Comparison of ENCODE assay signal across 14 cellular contexts in the genomic region with DNA sequence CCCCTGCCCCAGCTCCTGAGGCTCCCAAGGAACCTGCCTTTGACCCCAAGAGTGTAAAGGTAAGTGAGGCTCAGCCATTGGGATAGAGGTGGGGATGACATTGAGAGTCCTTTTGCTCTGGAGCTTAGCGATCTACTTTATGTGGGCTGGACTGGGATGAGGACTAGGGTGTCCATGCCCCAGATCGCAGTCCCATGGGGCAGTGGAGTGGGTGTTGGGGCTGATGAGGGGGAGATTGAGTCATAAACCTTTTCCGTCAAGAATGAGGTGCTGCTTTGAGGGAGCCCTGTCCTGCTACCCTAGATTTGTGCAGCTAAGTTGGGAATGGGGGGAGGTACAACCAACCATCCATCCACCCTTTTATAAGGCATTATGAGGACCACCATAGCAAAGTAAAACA. TPM values are rescaled to one million over a fixed set of nuclear protein-coding genes. Genes with fewer than 3 reads are reported as not detected.
"Had no signal": no experiment of that assay in that cellular context is flagged by ENCODE, and none has a peak within 500 bp of the region (broad histone marks: within the 10 kb centered on the region; RNA-seq: fewer than 3 reads in every experiment).

No MANE protein-coding gene starts in this region.

- H3K27me3 ChIP-seq: body of pancreas, esophagus squamous epithelium had no signal

- H3K4me3 ChIP-seq: body of pancreas, esophagus squamous epithelium, thoracic aorta had no signal

- H3K27ac ChIP-seq: body of pancreas, esophagus squamous epithelium, thoracic aorta had no signal

- H3K9me3 ChIP-seq: body of pancreas, esophagus squamous epithelium, thoracic aorta had no signal

- ATAC-seq: activated CD4-positive, alpha-beta T cell treated with anti-CD3 and anti-CD28 coated beads for 36 hours; body of pancreas had no signal

- H3K36me3 ChIP-seq: esophagus squamous epithelium, thoracic aorta had no signal

- DNase-seq: activated CD4-positive, alpha-beta memory T cell treated with anti-CD3 and anti-CD28 coated beads, Interleukin-2, amount 10 ng/mL, durations not matched to agents 7 days and 5 days; activated CD4-positive, alpha-beta T cell treated with anti-CD3 and anti-CD28 coated beads for 36 hours; activated CD8-positive, alpha-beta memory T cell treated with anti-CD3 and anti-CD28 coated beads, Interleukin-2, amount 50 U/mL, for 4 hours; activated gamma-delta T cell treated with Interleukin-2 at 50 U/mL for 16 hours; activated T-cell treated with anti-CD3 and anti-CD28 coated beads, Interleukin-2, amount 50 U/mL, for 48 hours; amniotic stem cell; body of pancreas; cortex of kidney; effector CD4-positive, alpha-beta T cell; esophagus squamous epithelium; posterior cingulate gyrus had no signal

RNA-seq across cellular contexts. Expression of a gene that starts 0.4 kb away (rescaled TPM):
- total RNA-seq: activated CD4-positive, alpha-beta memory T cell treated with anti-CD3 and anti-CD28 coated beads, Interleukin-2, amount 10 ng/mL, durations not matched to agents 7 days and 5 days; activated CD4-positive, alpha-beta T cell treated with anti-CD3 and anti-CD28 coated beads for 36 hours; body of pancreas; esophagus squamous epithelium; fibroblast of villous mesenchyme; kidney epithelial cell; thoracic aorta had no signal
